ENCODE assay signal across 11 cellular contexts in the genomic region with DNA sequence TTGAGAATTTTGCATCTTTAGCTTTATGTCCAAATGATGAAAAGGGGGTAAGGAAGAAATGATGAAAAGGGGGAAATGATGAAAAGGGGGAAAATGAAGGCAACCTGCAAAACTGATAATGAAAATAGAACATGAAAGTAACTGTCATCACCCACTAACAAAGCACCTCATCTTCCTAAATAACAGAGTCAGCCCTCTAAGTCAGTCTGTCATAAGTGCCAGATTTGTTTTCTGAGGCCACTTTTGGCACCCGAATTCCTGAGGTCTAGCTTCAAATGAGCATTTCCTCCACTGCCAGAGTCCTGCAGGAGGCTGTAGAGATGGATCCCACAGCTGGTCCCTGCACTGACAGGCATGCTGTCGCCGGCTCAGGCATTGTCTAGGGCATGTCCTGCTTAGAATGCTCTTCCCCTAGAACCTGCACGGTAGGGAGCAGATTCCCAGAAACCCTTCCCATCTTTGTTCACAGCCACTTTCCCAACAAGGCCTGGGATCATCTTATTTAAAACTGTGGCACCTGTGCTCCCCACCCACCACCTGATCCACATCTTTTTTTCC. TPM values are rescaled to one million over a fixed set of nuclear protein-coding genes. Genes with fewer than 3 reads are reported as not detected.
DNase-seq lines count a peak whose midpoint lies in the region; ATAC-seq and TF ChIP-seq lines count a peak whose summit lies in the region.
"Had no signal": no experiment of that assay in that cellular context is flagged by ENCODE, and none has a peak within 500 bp of the region (broad histone marks: within the 10 kb centered on the region; RNA-seq: fewer than 3 reads in every experiment).

No MANE protein-coding gene starts in this region.

- POLR2A ChIA-PET in CD8-positive, alpha-beta T cell (lab: Charles Lee) = interaction anchor here (1.4 kb wide), 1 partner anchor 26 kb away, joined by 4 read pairs; a partner anchor contains a TSS

- H3K4me1 Mint-ChIP-seq in memory B cell = peaks cover 26% of the 10 kb centered on the region
- peaks cover 38% of the 10 kb centered on the region for H3K4me1 Mint-ChIP-seq in CD8-positive, alpha-beta T cell (ENCODE audit: low read depth)

- H3K36me3 ChIP-seq in CD8-positive, alpha-beta T cell (ENCODE audit: insufficient read depth, low read length) = no peaks in the 10 kb centered on the region

- intact Hi-C loops in CD8-positive, alpha-beta T cell (cut with DNase I, micrococcal nuclease) = no loop called here

- peaks cover 12% of the 10 kb centered on the region for H3K36me3 Mint-ChIP-seq in memory B cell
- H3K36me3 Mint-ChIP-seq in CD8-positive, alpha-beta T cell = peaks cover 18% of the 10 kb centered on the region

- CTCF ChIA-PET in CD8-positive, alpha-beta T cell (lab: Charles Lee) = interaction anchor here (0.6 kb wide), 1 partner anchor 42 kb away, joined by 3 read pairs; no protein-coding TSS in a partner anchor

- DNase-seq in memory B cell (ENCODE audit: low spot score in 2 of 2) = no peak
- no peak for DNase-seq in MV-4-11 (lab: John Stamatoyannopoulos, UW)
- no peak for DNase-seq in stimulated activated CD4-positive, alpha-beta T cell treated with anti-CD3 and anti-CD28 coated beads, Interleukin-1b, Interleukin-23, amount 100 ng/mL, for 48 hours
- no peak for DNase-seq in CD8-positive, alpha-beta T cell
- DNase-seq: foreskin melanocyte, left colon, NCI-H2081 treated with DMSO at 0.1 percent for 48 hours had no signal

- no peaks in the 10 kb centered on the region for H3K9me3 ChIP-seq in CD8-positive, alpha-beta T cell (ENCODE audit: low read length)

- H3K4me1 ChIP-seq in CD8-positive, alpha-beta T cell (ENCODE audit: insufficient read depth, low read length) = peaks cover 15% of the 10 kb centered on the region

- H3K27me3 ChIP-seq in CD8-positive, alpha-beta T cell (ENCODE audit: insufficient read depth, low read length) = no peaks in the 10 kb centered on the region

- peak; percentile 29 for ATAC-seq in GM18508 (IDR thresholded peaks at IDR 0.05; ENCODE audit: insufficient read depth, unreplicated experiment)
- peak; percentile 26 for ATAC-seq in GM19463 (IDR thresholded peaks at IDR 0.05; ENCODE audit: unreplicated experiment)
- peak; percentile 25 for ATAC-seq in HG03196 (IDR thresholded peaks at IDR 0.05; ENCODE audit: unreplicated experiment)
- ATAC-seq in memory B cell (ENCODE audit: low read depth) = no peak
- ATAC-seq in CD8-positive, alpha-beta T cell = no peak

- H3K27me3 Mint-ChIP-seq in memory B cell = no peaks in the 10 kb centered on the region
- no peaks in the 10 kb centered on the region for H3K27me3 Mint-ChIP-seq in CD8-positive, alpha-beta T cell (ENCODE audit: low read depth)
- H3K27me3 Mint-ChIP-seq: central memory CD8-positive, alpha-beta T cell had no signal

- no peak overlapping the region for H3K4me3 ChIP-seq in CD8-positive, alpha-beta T cell (ENCODE audit: low read depth, low read length)

- H3K27ac Mint-ChIP-seq in memory B cell = peak overlapping the region; percentile 70
- no peak overlapping the region for H3K27ac Mint-ChIP-seq in CD8-positive, alpha-beta T cell

- H3K9me3 Mint-ChIP-seq in memory B cell = peaks cover 3% of the 10 kb centered on the region
- peaks cover 5% of the 10 kb centered on the region for H3K9me3 Mint-ChIP-seq in CD8-positive, alpha-beta T cell
- H3K9me3 Mint-ChIP-seq: central memory CD8-positive, alpha-beta T cell had no signal

- no peak overlapping the region for H3K27ac ChIP-seq in CD8-positive, alpha-beta T cell (ENCODE audit: low read depth, low read length)

- TF ChIP-seq CTCF in CD8-positive, alpha-beta T cell (IDR thresholded peaks at IDR 0.05) = no peak

- H3K4me3 Mint-ChIP-seq in memory B cell = peak overlapping the region; percentile 46
- no peak overlapping the region for H3K4me3 Mint-ChIP-seq in CD8-positive, alpha-beta T cell
- H3K4me3 Mint-ChIP-seq: central memory CD8-positive, alpha-beta T cell had no signal

RNA-seq across cellular contexts. Expression of a gene that starts 25.3 kb away (rescaled TPM):
- 10 to 100 TPM in 1 of 2 experiments, 1 to 10 TPM in 1; 9.8 to 12.0 TPM for total RNA-seq in CD8-positive, alpha-beta T cell

Comparison
In these comparisons a context has a peak if more than half of its experiments do, and no peak if none do; other contexts are left out.
1. ATAC-seq: peak in GM18508 (single experiment), GM19463 (single experiment) and HG03196 (single experiment); none in memory B cell (single experiment) and CD8-positive, alpha-beta T cell (single experiment).